In the genomic region with DNA sequence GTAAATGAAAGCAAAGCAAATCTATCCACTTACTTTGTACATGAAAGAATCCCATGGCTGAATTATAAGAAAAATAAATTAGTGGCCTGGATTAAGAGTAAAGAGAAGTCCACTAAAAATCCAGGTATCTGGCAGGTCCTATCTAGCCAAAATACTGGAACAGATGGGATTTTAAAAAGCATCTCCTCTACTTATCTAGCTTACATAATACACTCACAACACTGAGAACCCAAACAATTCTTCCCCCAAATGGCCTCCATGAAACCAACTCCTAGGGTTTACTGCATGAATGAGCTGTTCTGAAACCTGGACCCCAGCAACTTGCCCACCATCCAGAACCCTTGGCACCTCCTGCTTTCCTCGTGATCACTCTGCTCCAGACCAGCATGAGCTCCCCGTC, we compare ENCODE assay signal across 1 cellular context.
TF ChIP-seq lines count a peak whose summit lies in the region.

No MANE protein-coding gene starts in this region.

TF ChIP-seq in H1, 55 proteins besides CTCF, POLR2A, EP300 and RAD21:
- no peak for TF ChIP-seq SIRT6 (IDR thresholded peaks at IDR 0.05; ENCODE audit: low read length)
- TF ChIP-seq FOSL1 (IDR thresholded peaks at IDR 0.05; ENCODE audit: insufficient read depth, low read depth, low read length): no peak
- TF ChIP-seq KDM1A (IDR thresholded peaks at IDR 0.05; ENCODE audit: borderline replicate concordance, low read length): no peak
- no peak for TF ChIP-seq CTBP2 (IDR thresholded peaks at IDR 0.05; ENCODE audit: borderline replicate concordance, insufficient read depth, insufficient read length, low read length)
